In genomic region chr18:59272971-59273935, GRCh38 we compare ENCODE assay signal across 9 cellular contexts. TPM values are rescaled to one million over a fixed set of nuclear protein-coding genes. Genes with fewer than 3 reads are reported as not detected.
DNase-seq lines count a peak whose midpoint lies in the region; ATAC-seq, FAIRE-seq and TF ChIP-seq lines count a peak whose summit lies in the region.
"Had no signal": no experiment of that assay in that cellular context is flagged by ENCODE, and none has a peak within 500 bp of the region (broad histone marks: within the 10 kb centered on the region; RNA-seq: fewer than 3 reads in every experiment).

RAX (minus strand) TSS chr18:59273454; CDS start chr18:59273206, 248 bp downstream.

- H3K9me3 ChIP-seq in astrocyte (ENCODE audit: insufficient read depth, low read depth, low read length): peaks cover 4% of the 10 kb centered on the region

- no peaks in the 10 kb centered on the region for H3K36me3 Mint-ChIP-seq in astrocyte (ENCODE audit: low read depth, unreplicated experiment)
- peaks cover 4% of the 10 kb centered on the region for H3K36me3 Mint-ChIP-seq in type B pancreatic cell

- TF ChIP-seq CTCF in D721Med (IDR thresholded peaks at IDR 0.05; ENCODE audit: insufficient read depth, missing control alignments) (peak; percentile 20), astrocyte (IDR thresholded peaks at IDR 0.05; ENCODE audit: insufficient read depth, low read depth, low read length) (no peak), type B pancreatic cell (conservative IDR thresholded peaks at IDR 0.05) (peak; percentile 70)

- H3K27me3 ChIP-seq in astrocyte (ENCODE audit: insufficient read depth, low read length): peaks cover 94% of the 10 kb centered on the region

- H3K4me3 Mint-ChIP-seq in astrocyte (ENCODE audit: unreplicated experiment) (peak within 1 kb of the TSS; percentile 34), type B pancreatic cell (peak within 1 kb of the TSS; percentile 80)

- peaks cover 5% of the 10 kb centered on the region for H4K20me1 ChIP-seq in astrocyte (ENCODE audit: insufficient read depth, low read length)

- H3K4me1 Mint-ChIP-seq in astrocyte (ENCODE audit: low read depth, unreplicated experiment) (no peaks in the 10 kb centered on the region), type B pancreatic cell (ENCODE audit: unreplicated experiment) (peaks cover 14% of the 10 kb centered on the region)

- H3K79me2 ChIP-seq in astrocyte (ENCODE audit: insufficient read depth, low read length): no peaks in the 10 kb centered on the region

- peak within 1 kb of the TSS; percentile 19 for H2AFZ ChIP-seq in astrocyte (ENCODE audit: low read depth, low read length)

- H3K27me3 Mint-ChIP-seq in astrocyte (ENCODE audit: low read depth, unreplicated experiment) (peaks cover 81% of the 10 kb centered on the region), type B pancreatic cell (peaks cover 89% of the 10 kb centered on the region)

- peaks cover 11% of the 10 kb centered on the region for H3K9me3 Mint-ChIP-seq in astrocyte (ENCODE audit: unreplicated experiment)
- no peaks in the 10 kb centered on the region for H3K9me3 Mint-ChIP-seq in type B pancreatic cell

- H3K4me3 ChIP-seq in astrocyte (ENCODE audit: insufficient read depth, low read depth, low read length): no peak within 1 kb of the TSS

- peak within 1 kb of the TSS; percentile 57 for H3K4me2 ChIP-seq in astrocyte (ENCODE audit: low read length)

- peak; percentile 6 for FAIRE-seq in D721Med (lab: Jason Lieb, UNC)
- no peak for FAIRE-seq in astrocyte (lab: Jason Lieb, UNC)
- FAIRE-seq: frontal cortex had no signal

- H3K36me3 ChIP-seq in astrocyte (ENCODE audit: insufficient read depth, low read length): no peaks in the 10 kb centered on the region

- H3K9ac ChIP-seq in astrocyte (ENCODE audit: low read length): no peak within 1 kb of the TSS

- ATAC-seq in HG02798 (IDR thresholded peaks at IDR 0.05; ENCODE audit: poor library complexity, unreplicated experiment) (peak; percentile 54), GM18519 (IDR thresholded peaks at IDR 0.05; ENCODE audit: low FRiP score, unreplicated experiment) (no peak)

- no peak within 1 kb of the TSS for H3K27ac ChIP-seq in astrocyte (ENCODE audit: low read depth, low read length)

- DNase-seq in D721Med (ENCODE audit: insufficient read length, low spot score) (peak; percentile 100), astrocyte (ENCODE audit: low read depth) (no peak), left kidney (ENCODE audit: low read depth, low spot score) (peak; percentile 82), type B pancreatic cell (ENCODE audit: extremely low spot score, unreplicated experiment) (no peak), NCI-H1417 (lab: John Stamatoyannopoulos, UW) (no peak), amniotic stem cell (lab: John Stamatoyannopoulos, UW) (no peak)

- no peak within 1 kb of the TSS for H3K27ac Mint-ChIP-seq in astrocyte (ENCODE audit: unreplicated experiment)
- no peak within 1 kb of the TSS for H3K27ac Mint-ChIP-seq in type B pancreatic cell

- no peaks in the 10 kb centered on the region for H3K4me1 ChIP-seq in astrocyte (ENCODE audit: insufficient read depth, low read length)

RNA-seq across cellular contexts. Expression of gene RAX, which starts in this region (rescaled TPM):
- total RNA-seq in astrocyte: not detected in 2 replicates
- not detected in 2 replicates for total RNA-seq in type B pancreatic cell (ENCODE audit: low replicate concordance)
- total RNA-seq: frontal cortex had no signal

Comparison
In these comparisons a context has a peak if more than half of its experiments do, and no peak if none do; other contexts are left out.
1. DNase-seq: peak in D721Med (single experiment) and left kidney (single experiment); none in astrocyte (single experiment), type B pancreatic cell (single experiment), NCI-H1417 (0 of 3) and amniotic stem cell (single experiment).